In genomic region chr11:9861860-9862725, GRCh38 we compare ENCODE assay signal across 7 cellular contexts.
DNase-seq lines count a peak whose midpoint lies in the region; TF ChIP-seq lines count a peak whose summit lies in the region.

No MANE protein-coding gene starts in this region.

- H3K27me3 ChIP-seq in GM23248 (replicated peaks; ENCODE audit: insufficient read depth) (no peaks in the 10 kb centered on the region), SJSA1 (replicated peaks) (no peaks in the 10 kb centered on the region), spleen (replicated peaks in 1 of 7) (no peaks in the 10 kb centered on the region)

- WGBS in GM23248 (ENCODE audit: low coverage in 1 of 2, low lambda C conversion rate in 2 of 2, missing lambda C conversion rate in 2 of 2), 2 experiments: 75 to 78% methylated on average over 4 of the region's 4 CpGs
- WGBS in spleen, 5 donors: 67 to 81% (median 73%) methylated on average over 4 of the region's 4 CpGs

- H3K9me3 ChIP-seq in GM23248 (ENCODE audit: low read depth) (no peaks in the 10 kb centered on the region), SJSA1 (replicated peaks) (no peaks in the 10 kb centered on the region), spleen (no peaks in the 10 kb centered on the region)

- intact Hi-C loops in spleen (cut with DNase I; ENCODE audit: low total_unique reads): loop anchor here (10.0 kb wide), 1 partner anchor 463 kb away; no protein-coding TSS in a partner anchor

- H3K4me1 ChIP-seq in GM23248 (ENCODE audit: insufficient read depth) (peaks cover 32% of the 10 kb centered on the region), SJSA1 (replicated peaks) (peaks cover 35% of the 10 kb centered on the region), spleen (peaks cover 12 to 35% (median 15%) of the 10 kb centered on the region in 6 donors)

- no peaks in the 10 kb centered on the region for H3K9me2 ChIP-seq in GM23248 (ENCODE audit: insufficient read depth)

- H3K79me2 ChIP-seq in GM23248 (ENCODE audit: insufficient read depth): peaks cover 14% of the 10 kb centered on the region; the same call in 1 of the 2 replicates

- H3K4me3 ChIP-seq in GM12865 (ENCODE audit: low read depth, low read length): no peak overlapping the region
- no peak overlapping the region for H3K4me3 ChIP-seq in GM23248
- no peak overlapping the region for H3K4me3 ChIP-seq in SJSA1
- no peak overlapping the region for H3K4me3 ChIP-seq in spleen

- no peaks in the 10 kb centered on the region for H4K20me1 ChIP-seq in GM23248 (ENCODE audit: insufficient read depth)

- H3F3A ChIP-seq in GM23248 (ENCODE audit: insufficient read depth): peaks cover 19% of the 10 kb centered on the region

- peak; percentile 78 for TF ChIP-seq CTCF in GM12865 (IDR thresholded peaks at IDR 0.05; ENCODE audit: insufficient read depth, low read depth, low read length, missing control alignments)
- TF ChIP-seq CTCF in spleen (IDR thresholded peaks at IDR 0.05 in 8 of 11, conservative IDR thresholded peaks at IDR 0.05 in 3 of 11): peak; percentile 41 to 88 (median 75)

- H3K4me2 ChIP-seq in GM23248 (ENCODE audit: unreplicated experiment): no peak overlapping the region

- TF ChIP-seq POLR2A in spleen (IDR thresholded peaks at IDR 0.05): no peak

- no peaks in the 10 kb centered on the region for H3K36me3 ChIP-seq in GM23248 (ENCODE audit: low read depth)
- no peaks in the 10 kb centered on the region; the same call in 1 of the 2 replicates for H3K36me3 ChIP-seq in SJSA1
- no peaks in the 10 kb centered on the region for H3K36me3 ChIP-seq in spleen

- no peak overlapping the region for H3K9ac ChIP-seq in GM23248

- DNase-seq in GM12865 (ENCODE audit: low read depth) (peak; percentile 81), GM23248 (peak; percentile 73), Kasumi-1 (lab: John Stamatoyannopoulos, UW) (peak; percentile 53 to 59), SJSA1 (ENCODE audit: low read depth in 1 of 2, low spot score in 2 of 2) (peak; percentile 70 to 73), hepatic stellate cell (ENCODE audit: low spot score) (peak; percentile 51), spleen (no peak)
- DNase-seq in activated naive CD8-positive, alpha-beta T cell treated with anti-CD3 and anti-CD28 coated beads, Interleukin-2, amount 50 U/mL, for 16 hours (ENCODE audit: low read depth, low spot score): peak; percentile 1

- H3K27ac ChIP-seq in GM23248 (no peak overlapping the region), SJSA1 (no peak overlapping the region), spleen (no peak overlapping the region)

- no peak overlapping the region for H2AFZ ChIP-seq in GM23248

- in situ Hi-C loops in GM23248 (cut with MboI): no loop called here
